ENCODE assay signal across 20 cellular contexts in the genomic region with DNA sequence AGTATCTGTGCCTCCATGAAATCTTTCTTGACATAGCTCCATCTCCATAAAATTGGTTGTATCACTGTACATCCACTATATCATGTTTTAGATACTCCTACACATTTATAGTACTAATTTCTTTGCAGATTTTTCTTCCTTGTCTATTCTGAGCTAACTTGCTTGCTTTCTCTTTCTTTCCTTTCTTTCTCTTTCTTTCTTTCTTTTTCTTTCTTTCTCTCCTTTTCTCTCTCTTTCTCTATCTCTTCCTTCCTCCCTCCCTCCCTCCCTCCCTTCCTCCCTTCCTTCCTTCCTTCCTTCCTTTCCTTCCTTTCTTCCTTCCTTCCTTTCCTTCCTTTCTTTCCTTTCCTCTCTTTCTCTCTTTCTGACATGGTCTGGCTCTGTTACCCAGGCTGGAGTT. TPM values are rescaled to one million over a fixed set of nuclear protein-coding genes. Genes with fewer than 3 reads are reported as not detected.
DNase-seq lines count a peak whose midpoint lies in the region; ATAC-seq and TF ChIP-seq lines count a peak whose summit lies in the region.
"Had no signal": no experiment of that assay in that cellular context is flagged by ENCODE, and none has a peak within 500 bp of the region (broad histone marks: within the 10 kb centered on the region; RNA-seq: fewer than 3 reads in every experiment).

No MANE protein-coding gene starts in this region.

- POLR2A ChIA-PET in HEK293 (lab: Yijun Ruan, JAX) = no interaction called here

- H3K36me3 Mint-ChIP-seq in activated T-cell treated with anti-CD3 and anti-CD28 coated beads, Interleukin-2, amount 50 U/mL, for 72 hours (ENCODE audit: insufficient read depth in 2 of 2) = peaks cover 0 to 4% of the 10 kb centered on the region in 2 donors
- peaks cover 21% of the 10 kb centered on the region for H3K36me3 Mint-ChIP-seq in activated T-cell treated with anti-CD3 and anti-CD28 coated beads, Interleukin-2, amount 50 U/mL, for 24 hours (ENCODE audit: low read depth)
- peaks cover 5% of the 10 kb centered on the region for H3K36me3 Mint-ChIP-seq in activated T-helper 17 cell treated with anti-CD3 and anti-CD28 coated beads, Interleukin-2, amount 50 U/mL, for 72 hours (ENCODE audit: low read depth)
- no peaks in the 10 kb centered on the region for H3K36me3 Mint-ChIP-seq in stimulated activated effector memory CD8-positive, alpha-beta T cell treated with anti-CD3 and anti-CD28 coated beads, Interleukin-12 subunit alpha, Interleukin-12 subunit beta, amount 100 ng/mL, for 72 hours

- H3K27me3 Mint-ChIP-seq in activated T-cell treated with anti-CD3 and anti-CD28 coated beads, Interleukin-2, amount 50 U/mL, for 72 hours (ENCODE audit: low read depth) = no peaks in the 10 kb centered on the region
- H3K27me3 Mint-ChIP-seq in activated T-cell treated with anti-CD3 and anti-CD28 coated beads, Interleukin-2, amount 50 U/mL, for 24 hours = no peaks in the 10 kb centered on the region
- no peaks in the 10 kb centered on the region for H3K27me3 Mint-ChIP-seq in activated T-helper 17 cell treated with anti-CD3 and anti-CD28 coated beads, Interleukin-2, amount 50 U/mL, for 72 hours

- no peaks in the 10 kb centered on the region for H3K36me3 ChIP-seq in HEK293 (ENCODE audit: control insufficient read depth in 2 of 2, insufficient read depth in 1 of 2, low read length in 2 of 2)
- no peaks in the 10 kb centered on the region for H3K36me3 ChIP-seq in Peyer's patch

- peaks cover 1 to 4% of the 10 kb centered on the region in 2 donors for H3K9me3 Mint-ChIP-seq in activated T-cell treated with anti-CD3 and anti-CD28 coated beads, Interleukin-2, amount 50 U/mL, for 72 hours
- H3K9me3 Mint-ChIP-seq in activated T-cell treated with anti-CD3 and anti-CD28 coated beads, Interleukin-2, amount 50 U/mL, for 24 hours = no peaks in the 10 kb centered on the region
- H3K9me3 Mint-ChIP-seq in activated T-helper 17 cell treated with anti-CD3 and anti-CD28 coated beads, Interleukin-2, amount 50 U/mL, for 72 hours = no peaks in the 10 kb centered on the region
- no peaks in the 10 kb centered on the region for H3K9me3 Mint-ChIP-seq in stimulated activated effector memory CD8-positive, alpha-beta T cell treated with anti-CD3 and anti-CD28 coated beads, Interleukin-12 subunit alpha, Interleukin-12 subunit beta, amount 100 ng/mL, for 72 hours

- CTCF ChIA-PET in HEK293 (lab: Yijun Ruan, JAX) = interaction anchor here (0.6 kb wide), 1 partner anchor 11 kb away, joined by 3 read pairs; no protein-coding TSS in a partner anchor

- peak overlapping the region in 1 of 2 donors; percentile 14 for H3K4me3 Mint-ChIP-seq in activated T-cell treated with anti-CD3 and anti-CD28 coated beads, Interleukin-2, amount 50 U/mL, for 72 hours
- H3K4me3 Mint-ChIP-seq in activated T-cell treated with anti-CD3 and anti-CD28 coated beads, Interleukin-2, amount 50 U/mL, for 24 hours = no peak overlapping the region
- H3K4me3 Mint-ChIP-seq in activated T-helper 17 cell treated with anti-CD3 and anti-CD28 coated beads, Interleukin-2, amount 50 U/mL, for 72 hours = peak overlapping the region; percentile 25
- H3K4me3 Mint-ChIP-seq in stimulated activated effector memory CD8-positive, alpha-beta T cell treated with anti-CD3 and anti-CD28 coated beads, Interleukin-12 subunit alpha, Interleukin-12 subunit beta, amount 100 ng/mL, for 72 hours = peak overlapping the region; percentile 16

- no peak for ATAC-seq in activated T-cell treated with anti-CD3 and anti-CD28 coated beads, Interleukin-2, amount 50 U/mL, for 72 hours (replicated peaks in 1 of 2)
- ATAC-seq in activated T-helper 17 cell treated with anti-CD3 and anti-CD28 coated beads, Interleukin-2, amount 50 U/mL, for 72 hours (replicated peaks) = no peak
- no peak for ATAC-seq in stimulated activated effector memory CD8-positive, alpha-beta T cell treated with anti-CD3 and anti-CD28 coated beads, Interleukin-12 subunit alpha, Interleukin-12 subunit beta, amount 100 ng/mL, for 72 hours
- ATAC-seq in HG03354 (IDR thresholded peaks at IDR 0.05; ENCODE audit: poor library complexity, severe bottlenecking, unreplicated experiment) = no peak
- ATAC-seq: HCT116, PC-3 had no signal

- TF ChIP-seq POLR2A in Peyer's patch (IDR thresholded peaks at IDR 0.05) = no peak

- H3K27ac ChIP-seq in HEK293 (ENCODE audit: extremely low read depth, low read depth, low read length) (no peak overlapping the region), Peyer's patch (no peak overlapping the region)
- H3K27ac ChIP-seq: RWPE1 had no signal

- H3K4me1 Mint-ChIP-seq in activated T-cell treated with anti-CD3 and anti-CD28 coated beads, Interleukin-2, amount 50 U/mL, for 72 hours (ENCODE audit: low read depth) = peaks cover 88% of the 10 kb centered on the region
- H3K4me1 Mint-ChIP-seq in activated T-cell treated with anti-CD3 and anti-CD28 coated beads, Interleukin-2, amount 50 U/mL, for 24 hours (ENCODE audit: low read depth) = peaks cover 79% of the 10 kb centered on the region
- H3K4me1 Mint-ChIP-seq in activated T-helper 17 cell treated with anti-CD3 and anti-CD28 coated beads, Interleukin-2, amount 50 U/mL, for 72 hours = peaks cover 39% of the 10 kb centered on the region
- peaks cover 57% of the 10 kb centered on the region for H3K4me1 Mint-ChIP-seq in stimulated activated effector memory CD8-positive, alpha-beta T cell treated with anti-CD3 and anti-CD28 coated beads, Interleukin-12 subunit alpha, Interleukin-12 subunit beta, amount 100 ng/mL, for 72 hours

- H3K9me3 ChIP-seq in HEK293 (ENCODE audit: control insufficient read depth, insufficient read depth, low read depth, low read length) (no peaks in the 10 kb centered on the region), Peyer's patch (no peaks in the 10 kb centered on the region)

- TF ChIP-seq CTCF in HEK293 (tag by site-specific recombination; IDR thresholded peaks at IDR 0.05) (no peak), Peyer's patch (IDR thresholded peaks at IDR 0.05) (no peak)

- H3K4me1 ChIP-seq in HEK293 (ENCODE audit: control insufficient read depth, insufficient read depth, low read length) = no peaks in the 10 kb centered on the region
- no peaks in the 10 kb centered on the region for H3K4me1 ChIP-seq in Peyer's patch

- no peak for DNase-seq in activated T-cell treated with anti-CD3 and anti-CD28 coated beads, Interleukin-2, amount 50 U/mL, for 72 hours
- no peak for DNase-seq in activated T-cell treated with anti-CD3 and anti-CD28 coated beads, Interleukin-2, amount 50 U/mL, for 24 hours
- DNase-seq in stimulated activated effector memory CD8-positive, alpha-beta T cell treated with anti-CD3 and anti-CD28 coated beads, Interleukin-12 subunit alpha, Interleukin-12 subunit beta, amount 100 ng/mL, for 72 hours (ENCODE audit: low spot score in 2 of 2) = no peak
- no peak for DNase-seq in GM03348 (ENCODE audit: low spot score)
- DNase-seq in Peyer's patch = no peak
- DNase-seq: 8988T, EL, GOT3, KG1, NCI-H1417 treated with DMSO at 0.1 percent for 48 hours, NCI-H187 treated with DMSO at 0.1 percent for 48 hours, NCI-H2227 treated with DMSO at 0.1 percent for 48 hours, NCI-H510A treated with DMSO at 0.1 percent for 48 hours, PC-3, SIG-M5 had no signal

- H3K27ac Mint-ChIP-seq in activated T-cell treated with anti-CD3 and anti-CD28 coated beads, Interleukin-2, amount 50 U/mL, for 72 hours = peak overlapping the region; percentile 36
- H3K27ac Mint-ChIP-seq in activated T-cell treated with anti-CD3 and anti-CD28 coated beads, Interleukin-2, amount 50 U/mL, for 24 hours = no peak overlapping the region
- H3K27ac Mint-ChIP-seq in activated T-helper 17 cell treated with anti-CD3 and anti-CD28 coated beads, Interleukin-2, amount 50 U/mL, for 72 hours = peak overlapping the region; percentile 24
- peak overlapping the region; percentile 9 for H3K27ac Mint-ChIP-seq in stimulated activated effector memory CD8-positive, alpha-beta T cell treated with anti-CD3 and anti-CD28 coated beads, Interleukin-12 subunit alpha, Interleukin-12 subunit beta, amount 100 ng/mL, for 72 hours

- H3K27me3 ChIP-seq in Peyer's patch = no peaks in the 10 kb centered on the region

- H3K4me3 ChIP-seq in HEK293 (ENCODE audit: low read depth, low read length) (no peak overlapping the region), Peyer's patch (no peak overlapping the region)

TF ChIP-seq in HEK293, 187 proteins besides CTCF, POLR2A, EP300 and RAD21 (continues in another document):
- TF ChIP-seq GLIS2 (tag by site-specific recombination; IDR thresholded peaks at IDR 0.05) (no peak), ZNF792 (tag by site-specific recombination; IDR thresholded peaks at IDR 0.05) (no peak), MEIS1 (CRISPR knock-in tag; IDR thresholded peaks at IDR 0.05; ENCODE audit: borderline replicate concordance) (no peak), ZBTB17 (tag by site-specific recombination; IDR thresholded peaks at IDR 0.05) (no peak), ZNF660 (tag by site-specific recombination; IDR thresholded peaks at IDR 0.05) (no peak), PRDM1 (tag by site-specific recombination; IDR thresholded peaks at IDR 0.05) (peak; percentile 89), ZNF366 (tag by site-specific recombination; conservative IDR thresholded peaks at IDR 0.05) (peak; percentile 77)
- TF ChIP-seq, protein P1, sequence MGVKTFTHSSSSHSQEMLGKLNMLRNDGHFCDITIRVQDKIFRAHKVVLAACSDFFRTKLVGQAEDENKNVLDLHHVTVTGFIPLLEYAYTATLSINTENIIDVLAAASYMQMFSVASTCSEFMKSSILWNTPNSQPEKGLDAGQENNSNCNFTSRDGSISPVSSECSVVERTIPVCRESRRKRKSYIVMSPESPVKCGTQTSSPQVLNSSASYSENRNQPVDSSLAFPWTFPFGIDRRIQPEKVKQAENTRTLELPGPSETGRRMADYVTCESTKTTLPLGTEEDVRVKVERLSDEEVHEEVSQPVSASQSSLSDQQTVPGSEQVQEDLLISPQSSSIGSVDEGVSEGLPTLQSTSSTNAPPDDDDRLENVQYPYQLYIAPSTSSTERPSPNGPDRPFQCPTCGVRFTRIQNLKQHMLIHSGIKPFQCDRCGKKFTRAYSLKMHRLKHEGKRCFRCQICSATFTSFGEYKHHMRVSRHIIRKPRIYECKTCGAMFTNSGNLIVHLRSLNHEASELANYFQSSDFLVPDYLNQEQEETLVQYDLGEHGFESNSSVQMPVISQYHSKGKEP (tag by site-specific recombination; IDR thresholded peaks at IDR 0.05) = no peak

RNA-seq across cellular contexts. Expression of gene TASOR2, which starts 23.7 kb away (rescaled TPM):
- total RNA-seq in activated T-cell treated with anti-CD3 and anti-CD28 coated beads, Interleukin-2, amount 50 U/mL, for 72 hours = 10 to 100 TPM; 40.5 to 47.7 TPM
- 10 to 100 TPM; 48.9 to 51.6 TPM for total RNA-seq in activated T-helper 17 cell treated with anti-CD3 and anti-CD28 coated beads, Interleukin-2, amount 50 U/mL, for 72 hours
- 100 to 1,000 TPM in 1 of 4 donors, 10 to 100 TPM in 3; 52.8 to 160 (median 80.7) TPM for total RNA-seq in Peyer's patch

RNA-seq across cellular contexts. Expression of gene ASB13, which starts 42.0 kb away (rescaled TPM):
- total RNA-seq in activated T-cell treated with anti-CD3 and anti-CD28 coated beads, Interleukin-2, amount 50 U/mL, for 72 hours = 1 to 10 TPM; 7.0 to 7.8 TPM
- 1 to 10 TPM; 3.5 to 6.8 TPM for total RNA-seq in activated T-helper 17 cell treated with anti-CD3 and anti-CD28 coated beads, Interleukin-2, amount 50 U/mL, for 72 hours
- total RNA-seq in Peyer's patch = 10 to 100 TPM; 28.1 to 80.9 (median 61.2) TPM
